8 cellular contexts compared by ENCODE assay signal in the genomic region with DNA sequence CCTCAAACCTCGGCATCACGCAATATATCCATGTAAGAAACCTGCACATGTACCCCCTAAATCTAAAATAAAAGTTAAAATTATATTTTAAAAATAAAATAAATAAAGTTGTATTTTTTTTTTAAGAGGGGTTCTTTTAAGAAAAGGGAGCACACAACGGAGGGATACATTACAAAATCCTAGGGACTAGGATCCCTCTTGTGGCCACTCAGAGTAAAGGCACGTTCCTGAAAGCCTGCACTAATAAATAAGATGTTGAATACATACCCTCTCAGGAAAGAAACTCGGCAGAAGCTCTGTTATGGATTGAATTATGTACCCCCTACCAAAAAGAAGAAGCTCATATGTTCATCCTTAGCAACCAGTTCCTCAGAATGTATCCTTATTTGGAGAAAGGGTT.
DNase-seq lines count a peak whose midpoint lies in the region; ATAC-seq and TF ChIP-seq lines count a peak whose summit lies in the region.

No MANE protein-coding gene starts in this region.

- peak; percentile 33 for DNase-seq in GM03348 (ENCODE audit: low spot score)
- DNase-seq in iPS-NIHi11 (ENCODE audit: low spot score) = peak; percentile 36
- DNase-seq in stimulated activated CD4-positive, alpha-beta T cell treated with anti-CD3 and anti-CD28 coated beads, Interleukin-4, amount 100 ng/mL, for 24 hours = no peak
- no peak for DNase-seq in activated naive CD4-positive, alpha-beta T cell treated with anti-CD3 and anti-CD28 coated beads, Interleukin-2, amount 50 U/mL, for 16 hours

- peak; percentile 71 for ATAC-seq in HG03520 (IDR thresholded peaks at IDR 0.05; ENCODE audit: unreplicated experiment)
- peak; percentile 78 for ATAC-seq in SK-N-SH treated with all-trans-retinoic acid at 6 μM for 48 hours
- ATAC-seq in GM21526 (IDR thresholded peaks at IDR 0.05; ENCODE audit: low FRiP score, unreplicated experiment) = no peak

- no peak overlapping the region for H3K27ac ChIP-seq in 22Rv1

- TF ChIP-seq CTCF in 22Rv1 (IDR thresholded peaks at IDR 0.05) = peak; percentile 59

TF ChIP-seq in SK-N-SH treated with all-trans-retinoic acid at 6 μM for 48 hours, 23 proteins besides CTCF, POLR2A, EP300 and RAD21:
- TF ChIP-seq ZNF565 (CRISPR knock-in tag; conservative IDR thresholded peaks at IDR 0.05; ENCODE audit: low read depth) (no peak), ZNF70 (CRISPR knock-in tag; IDR thresholded peaks at IDR 0.05) (no peak), TOX (CRISPR knock-in tag; IDR thresholded peaks at IDR 0.05; ENCODE audit: borderline replicate concordance) (no peak), ISL1 (CRISPR knock-in tag; IDR thresholded peaks at IDR 0.05) (no peak), PPARA (CRISPR knock-in tag; IDR thresholded peaks at IDR 0.05; ENCODE audit: borderline replicate concordance) (no peak), CSDC2 (CRISPR knock-in tag; IDR thresholded peaks at IDR 0.05) (no peak), ESRRG (CRISPR knock-in tag; IDR thresholded peaks at IDR 0.05) (no peak), ZC3H10 (CRISPR knock-in tag; IDR thresholded peaks at IDR 0.05) (no peak)
- TF ChIP-seq, protein P1, sequence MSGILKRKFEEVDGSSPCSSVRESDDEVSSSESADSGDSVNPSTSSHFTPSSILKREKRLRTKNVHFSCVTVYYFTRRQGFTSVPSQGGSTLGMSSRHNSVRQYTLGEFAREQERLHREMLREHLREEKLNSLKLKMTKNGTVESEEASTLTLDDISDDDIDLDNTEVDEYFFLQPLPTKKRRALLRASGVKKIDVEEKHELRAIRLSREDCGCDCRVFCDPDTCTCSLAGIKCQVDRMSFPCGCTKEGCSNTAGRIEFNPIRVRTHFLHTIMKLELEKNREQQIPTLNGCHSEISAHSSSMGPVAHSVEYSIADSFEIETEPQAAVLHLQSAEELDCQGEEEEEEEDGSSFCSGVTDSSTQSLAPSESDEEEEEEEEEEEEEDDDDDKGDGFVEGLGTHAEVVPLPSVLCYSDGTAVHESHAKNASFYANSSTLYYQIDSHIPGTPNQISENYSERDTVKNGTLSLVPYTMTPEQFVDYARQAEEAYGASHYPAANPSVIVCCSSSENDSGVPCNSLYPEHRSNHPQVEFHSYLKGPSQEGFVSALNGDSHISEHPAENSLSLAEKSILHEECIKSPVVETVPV (CRISPR knock-in tag; IDR thresholded peaks at IDR 0.05) = no peak
- TF ChIP-seq, protein P2, sequence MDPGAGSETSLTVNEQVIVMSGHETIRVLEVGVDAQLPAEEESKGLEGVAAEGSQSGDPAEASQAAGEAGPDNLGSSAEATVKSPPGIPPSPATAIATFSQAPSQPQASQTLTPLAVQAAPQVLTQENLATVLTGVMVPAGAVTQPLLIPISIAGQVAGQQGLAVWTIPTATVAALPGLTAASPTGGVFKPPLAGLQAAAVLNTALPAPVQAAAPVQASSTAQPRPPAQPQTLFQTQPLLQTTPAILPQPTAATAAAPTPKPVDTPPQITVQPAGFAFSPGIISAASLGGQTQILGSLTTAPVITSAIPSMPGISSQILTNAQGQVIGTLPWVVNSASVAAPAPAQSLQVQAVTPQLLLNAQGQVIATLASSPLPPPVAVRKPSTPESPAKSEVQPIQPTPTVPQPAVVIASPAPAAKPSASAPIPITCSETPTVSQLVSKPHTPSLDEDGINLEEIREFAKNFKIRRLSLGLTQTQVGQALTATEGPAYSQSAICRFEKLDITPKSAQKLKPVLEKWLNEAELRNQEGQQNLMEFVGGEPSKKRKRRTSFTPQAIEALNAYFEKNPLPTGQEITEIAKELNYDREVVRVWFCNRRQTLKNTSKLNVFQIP (CRISPR knock-in tag; IDR thresholded peaks at IDR 0.05; ENCODE audit: borderline replicate concordance, low read depth) = no peak

Comparison
In these comparisons a context has a peak if more than half of its experiments do, and no peak if none do; other contexts are left out.
1. DNase-seq: peak in GM03348 (single experiment) and iPS-NIHi11 (single experiment); none in stimulated activated CD4-positive, alpha-beta T cell treated with anti-CD3 and anti-CD28 coated beads, Interleukin-4, amount 100 ng/mL, for 24 hours (single experiment) and activated naive CD4-positive, alpha-beta T cell treated with anti-CD3 and anti-CD28 coated beads, Interleukin-2, amount 50 U/mL, for 16 hours (single experiment).